Comparison of ENCODE assay signal across 8 cellular contexts in the genomic region with DNA sequence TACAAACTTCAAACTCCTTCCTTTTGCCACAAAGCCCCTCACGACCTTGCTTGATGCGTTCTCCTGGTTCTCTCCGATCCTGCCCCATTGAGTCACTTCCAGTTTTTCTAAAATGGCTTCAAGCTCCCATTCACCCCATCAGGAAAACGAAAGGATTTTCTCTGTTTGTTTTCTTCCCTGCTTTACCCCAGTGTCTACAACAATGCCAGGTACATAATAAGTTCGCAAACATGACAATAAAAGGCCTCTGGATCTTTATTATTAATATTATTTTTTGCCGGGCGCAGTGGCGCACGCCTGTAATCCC. TPM values are rescaled to one million over a fixed set of nuclear protein-coding genes. Genes with fewer than 3 reads are reported as not detected.
DNase-seq lines count a peak whose midpoint lies in the region; ATAC-seq and TF ChIP-seq lines count a peak whose summit lies in the region.

No MANE protein-coding gene starts in this region.

- peaks cover 16% of the 10 kb centered on the region for H3K36me3 Mint-ChIP-seq in activated CD8-positive, alpha-beta T cell treated with anti-CD3 and anti-CD28 coated beads, Interleukin-2, amount 10 ng/mL, durations not matched to agents 7 days and 5 days (ENCODE audit: low read depth)
- H3K36me3 Mint-ChIP-seq in stimulated activated effector memory CD8-positive, alpha-beta T cell treated with anti-CD3 and anti-CD28 coated beads, Interleukin-12 subunit alpha, Interleukin-12 subunit beta, amount 100 ng/mL, for 72 hours, result peaks cover 65% of the 10 kb centered on the region

- H3K4me1 Mint-ChIP-seq in activated CD8-positive, alpha-beta T cell treated with anti-CD3 and anti-CD28 coated beads, Interleukin-2, amount 10 ng/mL, durations not matched to agents 7 days and 5 days (ENCODE audit: low read depth), result peaks cover 18% of the 10 kb centered on the region
- peaks cover 26% of the 10 kb centered on the region for H3K4me1 Mint-ChIP-seq in stimulated activated effector memory CD8-positive, alpha-beta T cell treated with anti-CD3 and anti-CD28 coated beads, Interleukin-12 subunit alpha, Interleukin-12 subunit beta, amount 100 ng/mL, for 72 hours

- ATAC-seq in activated CD8-positive, alpha-beta T cell treated with anti-CD3 and anti-CD28 coated beads, Interleukin-2, amount 10 ng/mL, durations not matched to agents 7 days and 5 days, result no peak
- no peak for ATAC-seq in stimulated activated effector memory CD8-positive, alpha-beta T cell treated with anti-CD3 and anti-CD28 coated beads, Interleukin-12 subunit alpha, Interleukin-12 subunit beta, amount 100 ng/mL, for 72 hours

- TF ChIP-seq CTCF in HFF-Myc (IDR thresholded peaks at IDR 0.05; ENCODE audit: low read depth, low read length, missing control alignments), result no peak

- H3K4me3 ChIP-seq in HFF-Myc (replicated peaks; ENCODE audit: low read depth, low read length) (peak overlapping the region; percentile 95), iPS-11a (ENCODE audit: low read depth, low read length) (peak overlapping the region; percentile 30)

- H3K4me3 Mint-ChIP-seq in activated CD8-positive, alpha-beta T cell treated with anti-CD3 and anti-CD28 coated beads, Interleukin-2, amount 10 ng/mL, durations not matched to agents 7 days and 5 days, result peak overlapping the region; percentile 98
- H3K4me3 Mint-ChIP-seq in stimulated activated effector memory CD8-positive, alpha-beta T cell treated with anti-CD3 and anti-CD28 coated beads, Interleukin-12 subunit alpha, Interleukin-12 subunit beta, amount 100 ng/mL, for 72 hours, result peak overlapping the region; percentile 96

- POLR2A ChIA-PET in activated CD8-positive, alpha-beta T cell treated with anti-CD3 and anti-CD28 coated beads, Interleukin-2, amount 10 ng/mL, durations not matched to agents 7 days and 5 days (lab: Charles Lee), result interaction anchor here (2.5 to 4.3 kb wide), 3 partner anchors 18 to 24 kb away, joined by 12 to 29 read pairs (median 24); partner anchors contain the start of genes BLVRB and SERTAD1

- CTCF ChIA-PET in activated CD8-positive, alpha-beta T cell treated with anti-CD3 and anti-CD28 coated beads, Interleukin-2, amount 10 ng/mL, durations not matched to agents 7 days and 5 days (lab: Charles Lee), result interaction anchor here (0.6 to 3.4 kb wide), 3 partner anchors 20 to 139 kb away, joined by 5 to 30 read pairs (median 21); partner anchors contain the start of gene BLVRB

- H3K9me3 Mint-ChIP-seq in activated CD8-positive, alpha-beta T cell treated with anti-CD3 and anti-CD28 coated beads, Interleukin-2, amount 10 ng/mL, durations not matched to agents 7 days and 5 days (ENCODE audit: insufficient read depth), result no peaks in the 10 kb centered on the region
- H3K9me3 Mint-ChIP-seq in stimulated activated effector memory CD8-positive, alpha-beta T cell treated with anti-CD3 and anti-CD28 coated beads, Interleukin-12 subunit alpha, Interleukin-12 subunit beta, amount 100 ng/mL, for 72 hours, result no peaks in the 10 kb centered on the region

- H3K27ac Mint-ChIP-seq in activated CD8-positive, alpha-beta T cell treated with anti-CD3 and anti-CD28 coated beads, Interleukin-2, amount 10 ng/mL, durations not matched to agents 7 days and 5 days, result peak overlapping the region; percentile 98
- peak overlapping the region; percentile 92 for H3K27ac Mint-ChIP-seq in stimulated activated effector memory CD8-positive, alpha-beta T cell treated with anti-CD3 and anti-CD28 coated beads, Interleukin-12 subunit alpha, Interleukin-12 subunit beta, amount 100 ng/mL, for 72 hours

- no peak for DNase-seq in HFF-Myc (ENCODE audit: extremely low read depth, low read depth)
- DNase-seq in activated CD8-positive, alpha-beta T cell treated with anti-CD3 and anti-CD28 coated beads, Interleukin-2, amount 10 ng/mL, durations not matched to agents 7 days and 5 days, result no peak
- no peak for DNase-seq in stimulated activated effector memory CD8-positive, alpha-beta T cell treated with anti-CD3 and anti-CD28 coated beads, Interleukin-12 subunit alpha, Interleukin-12 subunit beta, amount 100 ng/mL, for 72 hours (ENCODE audit: low spot score in 2 of 2)
- no peak for DNase-seq in hypothalamus (lab: John Stamatoyannopoulos, UW)
- no peak for DNase-seq in NOMO-1 treated with dmso at 0.1 percent for 144 hours (lab: John Stamatoyannopoulos, UW; ENCODE audit: unreplicated experiment)
- DNase-seq in activated CD8-positive, alpha-beta memory T cell treated with anti-CD3 and anti-CD28 coated beads, Interleukin-2, amount 50 U/mL, for 4 hours, result no peak
- DNase-seq in GM19238 (ENCODE audit: insufficient read length, low spot score), result no peak

- no peaks in the 10 kb centered on the region for H3K27me3 Mint-ChIP-seq in activated CD8-positive, alpha-beta T cell treated with anti-CD3 and anti-CD28 coated beads, Interleukin-2, amount 10 ng/mL, durations not matched to agents 7 days and 5 days (ENCODE audit: low read depth)

RNA-seq across cellular contexts. Expression of gene SERTAD3, which starts 0.8 kb away (rescaled TPM):
- 10 to 100 TPM; 10.0 to 11.9 TPM for total RNA-seq in activated CD8-positive, alpha-beta T cell treated with anti-CD3 and anti-CD28 coated beads, Interleukin-2, amount 10 ng/mL, durations not matched to agents 7 days and 5 days

RNA-seq across cellular contexts. Expression of gene SERTAD1, which starts 19.2 kb away (rescaled TPM):
- total RNA-seq in activated CD8-positive, alpha-beta T cell treated with anti-CD3 and anti-CD28 coated beads, Interleukin-2, amount 10 ng/mL, durations not matched to agents 7 days and 5 days, result 10 to 100 TPM in 1 of 2 experiments, 1 to 10 TPM in 1; 9.3 to 10.1 TPM

RNA-seq across cellular contexts. Expression of gene BLVRB, which starts 20.6 kb away (rescaled TPM):
- 10 to 100 TPM; 15.1 to 16.5 TPM for total RNA-seq in activated CD8-positive, alpha-beta T cell treated with anti-CD3 and anti-CD28 coated beads, Interleukin-2, amount 10 ng/mL, durations not matched to agents 7 days and 5 days

RNA-seq across cellular contexts. Expression of gene SPTBN4, which starts 21.8 kb away (rescaled TPM):
- under 1 TPM in 1 of 2 experiments, not detected in 1; 0.47 TPM for total RNA-seq in activated CD8-positive, alpha-beta T cell treated with anti-CD3 and anti-CD28 coated beads, Interleukin-2, amount 10 ng/mL, durations not matched to agents 7 days and 5 days

RNA-seq across cellular contexts. Expression of gene PRX, which starts 31.8 kb away (rescaled TPM):
- 1 to 10 TPM in 1 of 2 experiments, under 1 TPM in 1; 0.84 to 1.1 TPM for total RNA-seq in activated CD8-positive, alpha-beta T cell treated with anti-CD3 and anti-CD28 coated beads, Interleukin-2, amount 10 ng/mL, durations not matched to agents 7 days and 5 days
